In the genomic region with DNA sequence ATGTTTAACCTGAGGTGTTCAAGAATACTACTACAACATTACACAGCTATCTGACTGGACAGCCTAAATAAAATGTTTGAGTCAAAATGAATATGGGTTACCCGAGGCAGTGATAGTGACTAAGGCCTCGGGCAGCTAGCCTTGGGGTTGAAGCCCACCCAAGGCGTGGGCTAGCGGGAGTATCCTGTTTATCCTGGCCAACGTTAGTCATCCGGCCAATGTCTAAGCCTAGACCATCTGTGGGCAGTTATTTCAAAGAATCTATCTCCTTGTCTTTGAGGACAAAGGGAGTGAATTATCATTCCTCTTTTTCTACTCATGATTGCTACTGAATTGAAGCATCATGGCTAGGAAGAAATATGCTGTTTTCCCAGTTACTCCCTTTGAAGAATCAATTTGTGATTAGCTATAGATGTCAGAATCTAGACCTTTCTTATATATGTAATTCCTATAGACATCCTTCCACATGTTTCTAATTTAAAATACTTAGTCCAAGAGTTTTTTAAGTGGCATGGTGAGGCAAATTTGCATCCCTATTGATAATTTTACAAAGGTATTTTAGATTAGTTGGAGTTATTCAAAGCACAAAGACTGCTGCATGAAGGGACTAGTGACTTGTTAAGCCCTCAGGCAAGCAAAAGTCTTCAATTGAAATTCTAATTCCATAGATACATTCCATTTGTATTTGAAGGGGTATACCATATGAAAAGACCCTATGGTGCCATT, we compare ENCODE assay signal across 3 cellular contexts.
TF ChIP-seq lines count a peak whose summit lies in the region.

No MANE protein-coding gene starts in this region.

TF ChIP-seq in GM23338, 12 proteins besides CTCF, POLR2A, EP300 and RAD21 (continued from another document):
- TF ChIP-seq, protein P1, sequence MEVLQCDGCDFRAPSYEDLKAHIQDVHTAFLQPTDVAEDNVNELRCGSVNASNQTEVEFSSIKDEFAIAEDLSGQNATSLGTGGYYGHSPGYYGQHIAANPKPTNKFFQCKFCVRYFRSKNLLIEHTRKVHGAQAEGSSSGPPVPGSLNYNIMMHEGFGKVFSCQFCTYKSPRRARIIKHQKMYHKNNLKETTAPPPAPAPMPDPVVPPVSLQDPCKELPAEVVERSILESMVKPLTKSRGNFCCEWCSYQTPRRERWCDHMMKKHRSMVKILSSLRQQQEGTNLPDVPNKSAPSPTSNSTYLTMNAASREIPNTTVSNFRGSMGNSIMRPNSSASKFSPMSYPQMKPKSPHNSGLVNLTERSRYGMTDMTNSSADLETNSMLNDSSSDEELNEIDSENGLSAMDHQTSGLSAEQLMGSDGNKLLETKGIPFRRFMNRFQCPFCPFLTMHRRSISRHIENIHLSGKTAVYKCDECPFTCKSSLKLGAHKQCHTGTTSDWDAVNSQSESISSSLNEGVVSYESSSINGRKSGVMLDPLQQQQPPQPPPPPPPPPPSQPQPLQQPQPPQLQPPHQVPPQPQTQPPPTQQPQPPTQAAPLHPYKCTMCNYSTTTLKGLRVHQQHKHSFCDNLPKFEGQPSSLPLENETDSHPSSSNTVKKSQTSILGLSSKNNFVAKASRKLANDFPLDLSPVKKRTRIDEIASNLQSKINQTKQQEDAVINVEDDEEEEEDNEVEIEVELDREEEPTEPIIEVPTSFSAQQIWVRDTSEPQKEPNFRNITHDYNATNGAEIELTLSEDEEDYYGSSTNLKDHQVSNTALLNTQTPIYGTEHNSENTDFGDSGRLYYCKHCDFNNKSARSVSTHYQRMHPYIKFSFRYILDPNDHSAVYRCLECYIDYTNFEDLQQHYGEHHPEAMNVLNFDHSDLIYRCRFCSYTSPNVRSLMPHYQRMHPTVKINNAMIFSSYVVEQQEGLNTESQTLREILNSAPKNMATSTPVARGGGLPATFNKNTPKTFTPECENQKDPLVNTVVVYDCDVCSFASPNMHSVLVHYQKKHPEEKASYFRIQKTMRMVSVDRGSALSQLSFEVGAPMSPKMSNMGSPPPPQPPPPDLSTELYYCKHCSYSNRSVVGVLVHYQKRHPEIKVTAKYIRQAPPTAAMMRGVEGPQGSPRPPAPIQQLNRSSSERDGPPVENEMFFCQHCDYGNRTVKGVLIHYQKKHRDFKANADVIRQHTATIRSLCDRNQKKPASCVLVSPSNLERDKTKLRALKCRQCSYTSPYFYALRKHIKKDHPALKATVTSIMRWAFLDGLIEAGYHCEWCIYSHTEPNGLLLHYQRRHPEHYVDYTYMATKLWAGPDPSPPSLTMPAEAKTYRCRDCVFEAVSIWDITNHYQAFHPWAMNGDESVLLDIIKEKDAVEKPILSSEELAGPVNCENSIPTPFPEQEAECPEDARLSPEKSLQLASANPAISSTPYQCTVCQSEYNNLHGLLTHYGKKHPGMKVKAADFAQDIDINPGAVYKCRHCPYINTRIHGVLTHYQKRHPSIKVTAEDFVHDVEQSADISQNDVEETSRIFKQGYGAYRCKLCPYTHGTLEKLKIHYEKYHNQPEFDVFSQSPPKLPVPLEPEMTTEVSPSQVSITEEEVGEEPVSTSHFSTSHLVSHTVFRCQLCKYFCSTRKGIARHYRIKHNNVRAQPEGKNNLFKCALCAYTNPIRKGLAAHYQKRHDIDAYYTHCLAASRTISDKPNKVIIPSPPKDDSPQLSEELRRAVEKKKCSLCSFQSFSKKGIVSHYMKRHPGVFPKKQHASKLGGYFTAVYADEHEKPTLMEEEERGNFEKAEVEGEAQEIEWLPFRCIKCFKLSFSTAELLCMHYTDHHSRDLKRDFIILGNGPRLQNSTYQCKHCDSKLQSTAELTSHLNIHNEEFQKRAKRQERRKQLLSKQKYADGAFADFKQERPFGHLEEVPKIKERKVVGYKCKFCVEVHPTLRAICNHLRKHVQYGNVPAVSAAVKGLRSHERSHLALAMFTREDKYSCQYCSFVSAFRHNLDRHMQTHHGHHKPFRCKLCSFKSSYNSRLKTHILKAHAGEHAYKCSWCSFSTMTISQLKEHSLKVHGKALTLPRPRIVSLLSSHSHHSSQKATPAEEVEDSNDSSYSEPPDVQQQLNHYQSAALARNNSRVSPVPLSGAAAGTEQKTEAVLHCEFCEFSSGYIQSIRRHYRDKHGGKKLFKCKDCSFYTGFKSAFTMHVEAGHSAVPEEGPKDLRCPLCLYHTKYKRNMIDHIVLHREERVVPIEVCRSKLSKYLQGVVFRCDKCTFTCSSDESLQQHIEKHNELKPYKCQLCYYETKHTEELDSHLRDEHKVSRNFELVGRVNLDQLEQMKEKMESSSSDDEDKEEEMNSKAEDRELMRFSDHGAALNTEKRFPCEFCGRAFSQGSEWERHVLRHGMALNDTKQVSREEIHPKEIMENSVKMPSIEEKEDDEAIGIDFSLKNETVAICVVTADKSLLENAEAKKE (CRISPR knock-in tag; IDR thresholded peaks at IDR 0.05): no peak
- TF ChIP-seq EZH2 (IDR thresholded peaks at IDR 0.05; ENCODE audit: low read depth, unreplicated experiment): no peak
- TF ChIP-seq NANOG (IDR thresholded peaks at IDR 0.05; ENCODE audit: borderline replicate concordance): no peak
- TF ChIP-seq ZNF331 (CRISPR knock-in tag; IDR thresholded peaks at IDR 0.05; ENCODE audit: low read depth): no peak
- no peak for TF ChIP-seq CREB1 (CRISPR knock-in tag; IDR thresholded peaks at IDR 0.05; ENCODE audit: low read depth)
TF ChIP-seq in GM23338: peak in this region for 0.

TF ChIP-seq in SK-N-SH, 30 proteins besides CTCF, POLR2A, EP300 and RAD21 (continued from another document):
- TF ChIP-seq, protein P2, sequence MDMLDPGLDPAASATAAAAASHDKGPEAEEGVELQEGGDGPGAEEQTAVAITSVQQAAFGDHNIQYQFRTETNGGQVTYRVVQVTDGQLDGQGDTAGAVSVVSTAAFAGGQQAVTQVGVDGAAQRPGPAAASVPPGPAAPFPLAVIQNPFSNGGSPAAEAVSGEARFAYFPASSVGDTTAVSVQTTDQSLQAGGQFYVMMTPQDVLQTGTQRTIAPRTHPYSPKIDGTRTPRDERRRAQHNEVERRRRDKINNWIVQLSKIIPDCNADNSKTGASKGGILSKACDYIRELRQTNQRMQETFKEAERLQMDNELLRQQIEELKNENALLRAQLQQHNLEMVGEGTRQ (IDR thresholded peaks at IDR 0.05; ENCODE audit: borderline replicate concordance, low read depth, low read length): no peak
- TF ChIP-seq YY1 (IDR thresholded peaks at IDR 0.05; ENCODE audit: low read depth) (no peak), SIN3A (IDR thresholded peaks at IDR 0.05; ENCODE audit: borderline replicate concordance, low read depth, low read length) (no peak), FOXJ3 (CRISPR knock-in tag; IDR thresholded peaks at IDR 0.05) (no peak), FOXM1 (IDR thresholded peaks at IDR 0.05; ENCODE audit: low read depth) (0 out of 2 replicates have a peak, but pooled peaks have one; percentile 43), GATA2 (CRISPR knock-in tag; IDR thresholded peaks at IDR 0.05) (no peak), EZH2phosphoT487 (IDR thresholded peaks at IDR 0.05; ENCODE audit: borderline replicate concordance, low read depth) (no peak), SMC3 (IDR thresholded peaks at IDR 0.05; ENCODE audit: low read depth, low read length) (no peak), TAF1 (IDR thresholded peaks at IDR 0.05; ENCODE audit: borderline replicate concordance, low read depth, low read length) (no peak), CHD2 (IDR thresholded peaks at IDR 0.05; ENCODE audit: low read length, partially characterized antibody) (no peak), TEAD4 (IDR thresholded peaks at IDR 0.05; ENCODE audit: borderline replicate concordance, insufficient read depth) (peak; percentile 87), NFIC (IDR thresholded peaks at IDR 0.05; ENCODE audit: borderline replicate concordance) (peak; percentile 81), MXI1 (IDR thresholded peaks at IDR 0.05; ENCODE audit: low read depth, low read length) (no peak), RFX5 (IDR thresholded peaks at IDR 0.05; ENCODE audit: low read length) (no peak), POLR2AphosphoS5 (IDR thresholded peaks at IDR 0.05; ENCODE audit: low read depth, low read length) (peak; percentile 60; the same call in 1 of the 2 replicates), FOSL2 (IDR thresholded peaks at IDR 0.05; ENCODE audit: borderline replicate concordance, low read depth) (peak; percentile 86), JUND (IDR thresholded peaks at IDR 0.05) (peak; percentile 84), GABPA (IDR thresholded peaks at IDR 0.05; ENCODE audit: low read depth) (no peak)
- TF ChIP-seq, protein P3, sequence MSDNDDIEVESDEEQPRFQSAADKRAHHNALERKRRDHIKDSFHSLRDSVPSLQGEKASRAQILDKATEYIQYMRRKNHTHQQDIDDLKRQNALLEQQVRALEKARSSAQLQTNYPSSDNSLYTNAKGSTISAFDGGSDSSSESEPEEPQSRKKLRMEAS (IDR thresholded peaks at IDR 0.05; ENCODE audit: low read depth): peak; percentile 59; the same call in 1 of the 2 replicates
- TF ChIP-seq, protein P4, sequence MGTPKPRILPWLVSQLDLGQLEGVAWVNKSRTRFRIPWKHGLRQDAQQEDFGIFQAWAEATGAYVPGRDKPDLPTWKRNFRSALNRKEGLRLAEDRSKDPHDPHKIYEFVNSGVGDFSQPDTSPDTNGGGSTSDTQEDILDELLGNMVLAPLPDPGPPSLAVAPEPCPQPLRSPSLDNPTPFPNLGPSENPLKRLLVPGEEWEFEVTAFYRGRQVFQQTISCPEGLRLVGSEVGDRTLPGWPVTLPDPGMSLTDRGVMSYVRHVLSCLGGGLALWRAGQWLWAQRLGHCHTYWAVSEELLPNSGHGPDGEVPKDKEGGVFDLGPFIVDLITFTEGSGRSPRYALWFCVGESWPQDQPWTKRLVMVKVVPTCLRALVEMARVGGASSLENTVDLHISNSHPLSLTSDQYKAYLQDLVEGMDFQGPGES (IDR thresholded peaks at IDR 0.05; ENCODE audit: low read depth, low read length): no peak

TF ChIP-seq in HepG2, 621 proteins besides CTCF, POLR2A, EP300 and RAD21 (continued from another document and continues in another):
- TF ChIP-seq, protein P5, sequence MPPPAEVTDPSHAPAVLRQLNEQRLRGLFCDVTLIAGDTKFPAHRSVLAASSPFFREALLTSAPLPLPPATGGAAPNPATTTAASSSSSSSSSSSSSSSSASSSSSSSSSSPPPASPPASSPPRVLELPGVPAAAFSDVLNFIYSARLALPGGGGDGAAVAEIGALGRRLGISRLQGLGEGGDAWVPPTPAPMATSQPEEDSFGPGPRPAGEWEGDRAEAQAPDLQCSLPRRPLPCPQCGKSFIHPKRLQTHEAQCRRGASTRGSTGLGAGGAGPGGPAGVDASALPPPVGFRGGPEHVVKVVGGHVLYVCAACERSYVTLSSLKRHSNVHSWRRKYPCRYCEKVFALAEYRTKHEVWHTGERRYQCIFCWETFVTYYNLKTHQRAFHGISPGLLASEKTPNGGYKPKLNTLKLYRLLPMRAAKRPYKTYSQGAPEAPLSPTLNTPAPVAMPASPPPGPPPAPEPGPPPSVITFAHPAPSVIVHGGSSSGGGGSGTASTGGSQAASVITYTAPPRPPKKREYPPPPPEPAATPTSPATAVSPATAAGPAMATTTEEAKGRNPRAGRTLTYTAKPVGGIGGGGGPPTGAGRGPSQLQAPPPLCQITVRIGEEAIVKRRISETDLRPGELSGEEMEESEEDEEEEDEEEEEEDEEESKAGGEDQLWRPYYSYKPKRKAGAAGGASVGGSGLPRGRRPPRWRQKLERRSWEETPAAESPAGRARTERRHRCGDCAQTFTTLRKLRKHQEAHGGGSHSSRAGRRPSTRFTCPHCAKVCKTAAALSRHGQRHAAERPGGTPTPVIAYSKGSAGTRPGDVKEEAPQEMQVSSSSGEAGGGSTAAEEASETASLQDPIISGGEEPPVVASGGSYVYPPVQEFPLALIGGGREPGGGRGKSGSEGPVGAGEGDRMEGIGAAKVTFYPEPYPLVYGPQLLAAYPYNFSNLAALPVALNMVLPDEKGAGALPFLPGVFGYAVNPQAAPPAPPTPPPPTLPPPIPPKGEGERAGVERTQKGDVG (CRISPR knock-in tag; IDR thresholded peaks at IDR 0.05; ENCODE audit: borderline replicate concordance): no peak
- no peak for TF ChIP-seq KLF6 (CRISPR knock-in tag; IDR thresholded peaks at IDR 0.05)
- TF ChIP-seq HDAC6 (IDR thresholded peaks at IDR 0.05; ENCODE audit: low read depth, low read length): no peak
- no peak for TF ChIP-seq TCF7 (IDR thresholded peaks at IDR 0.05; ENCODE audit: low read depth)
- TF ChIP-seq, protein P6, sequence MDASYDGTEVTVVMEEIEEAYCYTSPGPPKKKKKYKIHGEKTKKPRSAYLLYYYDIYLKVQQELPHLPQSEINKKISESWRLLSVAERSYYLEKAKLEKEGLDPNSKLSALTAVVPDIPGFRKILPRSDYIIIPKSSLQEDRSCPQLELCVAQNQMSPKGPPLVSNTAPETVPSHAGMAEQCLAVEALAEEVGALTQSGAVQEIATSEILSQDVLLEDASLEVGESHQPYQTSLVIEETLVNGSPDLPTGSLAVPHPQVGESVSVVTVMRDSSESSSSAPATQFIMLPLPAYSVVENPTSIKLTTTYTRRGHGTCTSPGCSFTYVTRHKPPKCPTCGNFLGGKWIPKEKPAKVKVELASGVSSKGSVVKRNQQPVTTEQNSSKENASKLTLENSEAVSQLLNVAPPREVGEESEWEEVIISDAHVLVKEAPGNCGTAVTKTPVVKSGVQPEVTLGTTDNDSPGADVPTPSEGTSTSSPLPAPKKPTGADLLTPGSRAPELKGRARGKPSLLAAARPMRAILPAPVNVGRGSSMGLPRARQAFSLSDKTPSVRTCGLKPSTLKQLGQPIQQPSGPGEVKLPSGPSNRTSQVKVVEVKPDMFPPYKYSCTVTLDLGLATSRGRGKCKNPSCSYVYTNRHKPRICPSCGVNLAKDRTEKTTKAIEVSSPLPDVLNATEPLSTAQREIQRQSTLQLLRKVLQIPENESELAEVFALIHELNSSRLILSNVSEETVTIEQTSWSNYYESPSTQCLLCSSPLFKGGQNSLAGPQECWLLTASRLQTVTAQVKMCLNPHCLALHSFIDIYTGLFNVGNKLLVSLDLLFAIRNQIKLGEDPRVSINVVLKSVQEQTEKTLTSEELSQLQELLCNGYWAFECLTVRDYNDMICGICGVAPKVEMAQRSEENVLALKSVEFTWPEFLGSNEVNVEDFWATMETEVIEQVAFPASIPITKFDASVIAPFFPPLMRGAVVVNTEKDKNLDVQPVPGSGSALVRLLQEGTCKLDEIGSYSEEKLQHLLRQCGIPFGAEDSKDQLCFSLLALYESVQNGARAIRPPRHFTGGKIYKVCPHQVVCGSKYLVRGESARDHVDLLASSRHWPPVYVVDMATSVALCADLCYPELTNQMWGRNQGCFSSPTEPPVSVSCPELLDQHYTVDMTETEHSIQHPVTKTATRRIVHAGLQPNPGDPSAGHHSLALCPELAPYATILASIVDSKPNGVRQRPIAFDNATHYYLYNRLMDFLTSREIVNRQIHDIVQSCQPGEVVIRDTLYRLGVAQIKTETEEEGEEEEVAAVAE (CRISPR knock-in tag; IDR thresholded peaks at IDR 0.05; ENCODE audit: borderline replicate concordance): no peak
- TF ChIP-seq ZNF746 (CRISPR knock-in tag; IDR thresholded peaks at IDR 0.05): no peak
- TF ChIP-seq MIER2 (CRISPR knock-in tag; IDR thresholded peaks at IDR 0.05): no peak
- TF ChIP-seq, protein P7, sequence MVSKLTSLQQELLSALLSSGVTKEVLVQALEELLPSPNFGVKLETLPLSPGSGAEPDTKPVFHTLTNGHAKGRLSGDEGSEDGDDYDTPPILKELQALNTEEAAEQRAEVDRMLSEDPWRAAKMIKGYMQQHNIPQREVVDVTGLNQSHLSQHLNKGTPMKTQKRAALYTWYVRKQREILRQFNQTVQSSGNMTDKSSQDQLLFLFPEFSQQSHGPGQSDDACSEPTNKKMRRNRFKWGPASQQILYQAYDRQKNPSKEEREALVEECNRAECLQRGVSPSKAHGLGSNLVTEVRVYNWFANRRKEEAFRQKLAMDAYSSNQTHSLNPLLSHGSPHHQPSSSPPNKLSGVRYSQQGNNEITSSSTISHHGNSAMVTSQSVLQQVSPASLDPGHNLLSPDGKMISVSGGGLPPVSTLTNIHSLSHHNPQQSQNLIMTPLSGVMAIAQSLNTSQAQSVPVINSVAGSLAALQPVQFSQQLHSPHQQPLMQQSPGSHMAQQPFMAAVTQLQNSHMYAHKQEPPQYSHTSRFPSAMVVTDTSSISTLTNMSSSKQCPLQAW (CRISPR knock-in tag; IDR thresholded peaks at IDR 0.05): no peak
- TF ChIP-seq ZNF562 (CRISPR knock-in tag; IDR thresholded peaks at IDR 0.05; ENCODE audit: borderline replicate concordance): no peak
- TF ChIP-seq, protein P8, sequence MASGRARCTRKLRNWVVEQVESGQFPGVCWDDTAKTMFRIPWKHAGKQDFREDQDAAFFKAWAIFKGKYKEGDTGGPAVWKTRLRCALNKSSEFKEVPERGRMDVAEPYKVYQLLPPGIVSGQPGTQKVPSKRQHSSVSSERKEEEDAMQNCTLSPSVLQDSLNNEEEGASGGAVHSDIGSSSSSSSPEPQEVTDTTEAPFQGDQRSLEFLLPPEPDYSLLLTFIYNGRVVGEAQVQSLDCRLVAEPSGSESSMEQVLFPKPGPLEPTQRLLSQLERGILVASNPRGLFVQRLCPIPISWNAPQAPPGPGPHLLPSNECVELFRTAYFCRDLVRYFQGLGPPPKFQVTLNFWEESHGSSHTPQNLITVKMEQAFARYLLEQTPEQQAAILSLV (CRISPR knock-in tag; IDR thresholded peaks at IDR 0.05; ENCODE audit: borderline replicate concordance): no peak
